In genomic region chr12:103841690-103842584, GRCh38 we compare ENCODE assay signal across 1 cellular context.
A peak's percentile ranks its signal among the peaks of the same experiment; 100 is the strongest.
TF ChIP-seq lines count a peak whose summit lies in the region.

No MANE protein-coding gene starts in this region.

TF ChIP-seq in HepG2, 621 proteins besides CTCF, POLR2A, EP300 and RAD21 (continued from another document):
- TF ChIP-seq THAP9 (CRISPR knock-in tag; IDR thresholded peaks at IDR 0.05; ENCODE audit: borderline replicate concordance) (0 out of 2 replicates have a peak, but pooled peaks have one; percentile 34), AHR (CRISPR knock-in tag; IDR thresholded peaks at IDR 0.05) (no peak), ZNF501 (CRISPR knock-in tag; IDR thresholded peaks at IDR 0.05) (peak; percentile 32; the same call in 1 of the 2 replicates), NFKB2 (CRISPR knock-in tag; IDR thresholded peaks at IDR 0.05; ENCODE audit: borderline replicate concordance) (peak; percentile 54; the same call in 1 of the 2 replicates), MED1 (CRISPR knock-in tag; IDR thresholded peaks at IDR 0.05) (0 out of 2 replicates have a peak, but pooled peaks have one; percentile 32), NFKBIZ (CRISPR knock-in tag; IDR thresholded peaks at IDR 0.05) (no peak), RNF219 (CRISPR knock-in tag; IDR thresholded peaks at IDR 0.05) (no peak), ZNF510 (CRISPR knock-in tag; IDR thresholded peaks at IDR 0.05; ENCODE audit: low read depth) (no peak), FOXA1 (IDR thresholded peaks at IDR 0.05) (no peak), FOXA1 (CRISPR knock-in tag; IDR thresholded peaks at IDR 0.05) (no peak), ZNF44 (CRISPR knock-in tag; IDR thresholded peaks at IDR 0.05) (no peak), FOXJ3 (CRISPR knock-in tag; IDR thresholded peaks at IDR 0.05; ENCODE audit: borderline replicate concordance) (no peak), TAF1 (CRISPR knock-in tag; IDR thresholded peaks at IDR 0.05) (0 out of 2 replicates have a peak, but pooled peaks have one; percentile 14), MIXL1 (CRISPR knock-in tag; IDR thresholded peaks at IDR 0.05) (0 out of 2 replicates have a peak, but pooled peaks have one; percentile 8), HOXD1 (CRISPR knock-in tag; IDR thresholded peaks at IDR 0.05) (no peak), HDAC2 (CRISPR knock-in tag; IDR thresholded peaks at IDR 0.05) (peak; percentile 23; the same call in 1 of the 2 replicates), ATF2 (CRISPR knock-in tag; IDR thresholded peaks at IDR 0.05) (no peak), IRF9 (CRISPR knock-in tag; IDR thresholded peaks at IDR 0.05; ENCODE audit: borderline replicate concordance) (peak; percentile 9; the same call in 1 of the 2 replicates), BRCA1 (CRISPR knock-in tag; IDR thresholded peaks at IDR 0.05) (0 out of 2 replicates have a peak, but pooled peaks have one; percentile 49), KLF15 (CRISPR knock-in tag; IDR thresholded peaks at IDR 0.05; ENCODE audit: borderline replicate concordance) (no peak), TEAD3 (CRISPR knock-in tag; optimal IDR thresholded peaks at IDR 0.05; ENCODE audit: borderline replicate concordance) (peak; percentile 8), SMAD1 (CRISPR knock-in tag; IDR thresholded peaks at IDR 0.05; ENCODE audit: borderline replicate concordance, low read depth) (no peak), XRCC5 (optimal IDR thresholded peaks at IDR 0.05; ENCODE audit: low read length) (peak; percentile 61), HDAC6 (IDR thresholded peaks at IDR 0.05; ENCODE audit: low read depth, low read length) (no peak), AFF4 (CRISPR knock-in tag; IDR thresholded peaks at IDR 0.05) (no peak), ZBTB34 (CRISPR knock-in tag; IDR thresholded peaks at IDR 0.05) (no peak), ZNF512B (CRISPR knock-in tag; IDR thresholded peaks at IDR 0.05; ENCODE audit: borderline replicate concordance) (no peak), ASH2L (IDR thresholded peaks at IDR 0.05; ENCODE audit: insufficient read length, low read depth, low read length) (peak; percentile 17), ZNF546 (CRISPR knock-in tag; conservative IDR thresholded peaks at IDR 0.05) (no peak), TMF1 (CRISPR knock-in tag; IDR thresholded peaks at IDR 0.05; ENCODE audit: low read depth) (no peak), ZSCAN21 (CRISPR knock-in tag; IDR thresholded peaks at IDR 0.05; ENCODE audit: borderline replicate concordance) (no peak), BCL6 (CRISPR knock-in tag; IDR thresholded peaks at IDR 0.05) (no peak), KLF16 (CRISPR knock-in tag; IDR thresholded peaks at IDR 0.05) (no peak), ZSCAN5A (CRISPR knock-in tag; IDR thresholded peaks at IDR 0.05; ENCODE audit: borderline replicate concordance) (0 out of 2 replicates have a peak, but pooled peaks have one; percentile 34), ZNF24 (IDR thresholded peaks at IDR 0.05) (no peak), ZNF556 (CRISPR knock-in tag; IDR thresholded peaks at IDR 0.05; ENCODE audit: borderline replicate concordance) (peak; percentile 69; the same call in 1 of the 2 replicates), ZNF567 (CRISPR knock-in tag; IDR thresholded peaks at IDR 0.05; ENCODE audit: borderline replicate concordance) (no peak)
- TF ChIP-seq, protein P1, sequence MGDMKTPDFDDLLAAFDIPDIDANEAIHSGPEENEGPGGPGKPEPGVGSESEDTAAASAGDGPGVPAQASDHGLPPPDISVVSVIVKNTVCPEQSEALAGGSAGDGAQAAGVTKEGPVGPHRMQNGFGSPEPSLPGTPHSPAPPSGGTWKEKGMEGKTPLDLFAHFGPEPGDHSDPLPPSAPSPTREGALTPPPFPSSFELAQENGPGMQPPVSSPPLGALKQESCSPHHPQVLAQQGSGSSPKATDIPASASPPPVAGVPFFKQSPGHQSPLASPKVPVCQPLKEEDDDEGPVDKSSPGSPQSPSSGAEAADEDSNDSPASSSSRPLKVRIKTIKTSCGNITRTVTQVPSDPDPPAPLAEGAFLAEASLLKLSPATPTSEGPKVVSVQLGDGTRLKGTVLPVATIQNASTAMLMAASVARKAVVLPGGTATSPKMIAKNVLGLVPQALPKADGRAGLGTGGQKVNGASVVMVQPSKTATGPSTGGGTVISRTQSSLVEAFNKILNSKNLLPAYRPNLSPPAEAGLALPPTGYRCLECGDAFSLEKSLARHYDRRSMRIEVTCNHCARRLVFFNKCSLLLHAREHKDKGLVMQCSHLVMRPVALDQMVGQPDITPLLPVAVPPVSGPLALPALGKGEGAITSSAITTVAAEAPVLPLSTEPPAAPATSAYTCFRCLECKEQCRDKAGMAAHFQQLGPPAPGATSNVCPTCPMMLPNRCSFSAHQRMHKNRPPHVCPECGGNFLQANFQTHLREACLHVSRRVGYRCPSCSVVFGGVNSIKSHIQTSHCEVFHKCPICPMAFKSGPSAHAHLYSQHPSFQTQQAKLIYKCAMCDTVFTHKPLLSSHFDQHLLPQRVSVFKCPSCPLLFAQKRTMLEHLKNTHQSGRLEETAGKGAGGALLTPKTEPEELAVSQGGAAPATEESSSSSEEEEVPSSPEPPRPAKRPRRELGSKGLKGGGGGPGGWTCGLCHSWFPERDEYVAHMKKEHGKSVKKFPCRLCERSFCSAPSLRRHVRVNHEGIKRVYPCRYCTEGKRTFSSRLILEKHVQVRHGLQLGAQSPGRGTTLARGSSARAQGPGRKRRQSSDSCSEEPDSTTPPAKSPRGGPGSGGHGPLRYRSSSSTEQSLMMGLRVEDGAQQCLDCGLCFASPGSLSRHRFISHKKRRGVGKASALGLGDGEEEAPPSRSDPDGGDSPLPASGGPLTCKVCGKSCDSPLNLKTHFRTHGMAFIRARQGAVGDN (CRISPR knock-in tag; IDR thresholded peaks at IDR 0.05), result peak; percentile 64
